1 cellular context compared by ENCODE assay signal in the genomic region with DNA sequence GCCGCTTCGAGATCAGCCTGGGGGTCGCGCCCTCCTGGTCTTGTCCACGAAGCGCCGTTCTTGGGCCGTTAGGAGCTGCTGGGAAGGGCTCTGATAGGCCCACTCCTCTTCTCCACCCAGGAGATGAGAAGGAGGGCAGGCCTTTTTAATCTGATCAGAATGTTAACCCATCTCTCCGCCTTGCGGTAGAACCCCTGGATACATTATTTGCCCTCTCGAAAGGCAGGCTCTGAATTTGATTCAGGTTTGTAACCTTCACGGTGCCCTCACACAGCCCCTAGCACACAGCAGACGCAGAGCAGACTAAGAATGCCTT.
TF ChIP-seq lines count a peak whose summit lies in the region.

A gene (plus strand): TSS at position 43 of the 316 bp plus-strand sequence. CDS start 9,741 bp downstream, outside the sequence.

TF ChIP-seq in endothelial cell of umbilical vein, 7 proteins besides CTCF, POLR2A, EP300 and RAD21 (continued from another document):
- TF ChIP-seq POLR2AphosphoS5 (IDR thresholded peaks at IDR 0.05; ENCODE audit: insufficient read depth, low read depth, low read length), result no peak
